15 cellular contexts compared by ENCODE assay signal in genomic region chr4:56460085-56460484, GRCh38. TPM values are rescaled to one million over a fixed set of nuclear protein-coding genes. Genes with fewer than 3 reads are reported as not detected.
DNase-seq lines count a peak whose midpoint lies in the region; ATAC-seq and TF ChIP-seq lines count a peak whose summit lies in the region.
"Had no signal": no experiment of that assay in that cellular context is flagged by ENCODE, and none has a peak within 500 bp of the region (broad histone marks: within the 10 kb centered on the region; RNA-seq: fewer than 3 reads in every experiment).

No MANE protein-coding gene starts in this region.

- DNase-seq in Caco-2 (no peak), dedifferentiated amniotic fluid mesenchymal stem cell (ENCODE audit: extremely low spot score) (no peak), C1 segment of cervical spinal cord (lab: John Stamatoyannopoulos, UW) (no peak)
- DNase-seq in CD8-positive, alpha-beta T cell = no peak
- DNase-seq: activated gamma-delta T cell treated with Interleukin-2 at 50 U/mL for 16 hours, kidney, MG63, midbrain, NCI-H2081, NCI-H82 had no signal

- POLR2A ChIA-PET in Caco-2 (lab: Charles Lee) = no interaction called here
- POLR2A ChIA-PET in HEK293 (lab: Yijun Ruan, JAX) = no interaction called here
- POLR2A ChIA-PET in CD8-positive, alpha-beta T cell (lab: Charles Lee) = interaction anchor here (0.7 to 1.5 kb wide), 2 partner anchors 24 to 167 kb away, joined by 4 read pairs; partner anchors contain the start of gene PAICS

- H3K36me3 ChIP-seq in Caco-2 (ENCODE audit: control insufficient read depth, insufficient read depth, low read length) (peaks cover 2% of the 10 kb centered on the region; the same call in 1 of the 2 replicates), HEK293 (ENCODE audit: control insufficient read depth in 2 of 2, insufficient read depth in 1 of 2, low read length in 2 of 2) (peaks cover 37 to 88% of the 10 kb centered on the region in 2 experiments)
- H3K36me3 ChIP-seq in CD8-positive, alpha-beta T cell (ENCODE audit: insufficient read depth, low read length) = no peaks in the 10 kb centered on the region

- no peak overlapping the region for H3K27ac ChIP-seq in HEK293 (ENCODE audit: extremely low read depth, low read depth, low read length)
- no peak overlapping the region for H3K27ac ChIP-seq in CD8-positive, alpha-beta T cell (ENCODE audit: low read depth, low read length)
- H3K27ac ChIP-seq: BLaER1 treated with 17β-estradiol and CSF1 and Interleukin-3, amounts not matched to agents 10 nM and 100 nM had no signal

- no peak overlapping the region for H3K4me3 ChIP-seq in Caco-2 (ENCODE audit: low read depth, low read length)
- H3K4me3 ChIP-seq in HEK293 (ENCODE audit: low read depth, low read length) = no peak overlapping the region
- H3K4me3 ChIP-seq in CD8-positive, alpha-beta T cell (ENCODE audit: low read depth, low read length) = no peak overlapping the region
- H3K4me3 ChIP-seq: BLaER1 treated with 17β-estradiol and CSF1 and Interleukin-3, amounts not matched to agents 10 nM and 100 nM; MG63 had no signal

- H3K4me3 Mint-ChIP-seq in Caco-2 (ENCODE audit: unreplicated experiment) (no peak overlapping the region), brain (no peak overlapping the region)
- H3K4me3 Mint-ChIP-seq in CD8-positive, alpha-beta T cell = no peak overlapping the region
- H3K4me3 Mint-ChIP-seq: T-helper 1 cell treated with Interleukin-12 subunit alpha and Interleukin-12 subunit beta and Interleukin-4 antibody, amounts not matched to agents 30 μg/mL and 1 μg/mL, for 36 hours had no signal

- H3K4me1 ChIP-seq in Caco-2 (peaks cover under 1% of the 10 kb centered on the region; the same call in 1 of the 2 replicates), HEK293 (ENCODE audit: control insufficient read depth, insufficient read depth, low read length) (no peaks in the 10 kb centered on the region)
- peaks cover 3% of the 10 kb centered on the region for H3K4me1 ChIP-seq in CD8-positive, alpha-beta T cell (ENCODE audit: insufficient read depth, low read length)

- H3K9me3 Mint-ChIP-seq in Caco-2 (ENCODE audit: unreplicated experiment) (no peaks in the 10 kb centered on the region), brain (no peaks in the 10 kb centered on the region)
- no peaks in the 10 kb centered on the region for H3K9me3 Mint-ChIP-seq in CD8-positive, alpha-beta T cell
- H3K9me3 Mint-ChIP-seq: T-helper 1 cell treated with Interleukin-12 subunit alpha and Interleukin-12 subunit beta and Interleukin-4 antibody, amounts not matched to agents 30 μg/mL and 1 μg/mL, for 36 hours had no signal

- ATAC-seq in CD8-positive, alpha-beta T cell = no peak

- intact Hi-C loops in Caco-2 (cut with micrococcal nuclease; ENCODE audit: unreplicated experiment) = no loop called here
- intact Hi-C loops in CD8-positive, alpha-beta T cell (cut with DNase I, micrococcal nuclease) = loop anchor here in 1 of 2 experiments (10.0 kb wide), 2 partner anchors 445 to 515 kb away; partner anchors contain the start of genes CEP135 and REST

- BruUV-seq in Caco-2 (replicated peaks; lab: Mats Ljungman, UMichigan) = no TSS peak

- CTCF ChIA-PET in Caco-2 (lab: Charles Lee) = no interaction called here
- CTCF ChIA-PET in HEK293 (lab: Yijun Ruan, JAX) = no interaction called here
- CTCF ChIA-PET in CD8-positive, alpha-beta T cell (lab: Charles Lee) = interaction anchor here (1.6 kb wide), 1 partner anchor 35 kb away, joined by 4 read pairs; no protein-coding TSS in a partner anchor

- H3K27me3 Mint-ChIP-seq in Caco-2 (ENCODE audit: insufficient read depth, unreplicated experiment) (no peaks in the 10 kb centered on the region), brain (no peaks in the 10 kb centered on the region)
- no peaks in the 10 kb centered on the region for H3K27me3 Mint-ChIP-seq in CD8-positive, alpha-beta T cell (ENCODE audit: low read depth)

- peaks cover 6% of the 10 kb centered on the region for H3K4me1 Mint-ChIP-seq in Caco-2 (ENCODE audit: low read depth, unreplicated experiment)
- peaks cover 27% of the 10 kb centered on the region for H3K4me1 Mint-ChIP-seq in brain
- H3K4me1 Mint-ChIP-seq in CD8-positive, alpha-beta T cell (ENCODE audit: low read depth) = peaks cover 26% of the 10 kb centered on the region

- no peak for TF ChIP-seq CTCF in Caco-2 (IDR thresholded peaks at IDR 0.05; ENCODE audit: insufficient read depth in 1 of 2, low read depth in 1 of 2, low read length in 1 of 2, severe bottlenecking in 1 of 2, unreplicated experiment in 1 of 2)
- no peak for TF ChIP-seq CTCF in HEK293 (tag by site-specific recombination; IDR thresholded peaks at IDR 0.05)
- TF ChIP-seq CTCF in brain (conservative IDR thresholded peaks at IDR 0.05) = no peak
- no peak for TF ChIP-seq CTCF in CD8-positive, alpha-beta T cell (IDR thresholded peaks at IDR 0.05)

- H3K9me3 ChIP-seq in Caco-2 (no peaks in the 10 kb centered on the region), HEK293 (ENCODE audit: control insufficient read depth, insufficient read depth, low read depth, low read length) (no peaks in the 10 kb centered on the region)
- H3K9me3 ChIP-seq in CD8-positive, alpha-beta T cell (ENCODE audit: low read length) = no peaks in the 10 kb centered on the region
- H3K9me3 ChIP-seq: BLaER1 treated with 17β-estradiol and CSF1 and Interleukin-3, amounts not matched to agents 10 nM and 100 nM; MG63 had no signal

- no peaks in the 10 kb centered on the region for H3K27me3 ChIP-seq in Caco-2 (replicated peaks; ENCODE audit: control insufficient read depth, insufficient read depth, low read length)
- no peaks in the 10 kb centered on the region for H3K27me3 ChIP-seq in CD8-positive, alpha-beta T cell (ENCODE audit: insufficient read depth, low read length)
- H3K27me3 ChIP-seq: BLaER1 treated with 17β-estradiol and CSF1 and Interleukin-3, amounts not matched to agents 10 nM and 100 nM; MG63 had no signal

- H3K36me3 Mint-ChIP-seq in Caco-2 (ENCODE audit: insufficient read depth, unreplicated experiment) (peaks cover 86% of the 10 kb centered on the region), brain (peaks cover 64% of the 10 kb centered on the region)
- H3K36me3 Mint-ChIP-seq in CD8-positive, alpha-beta T cell = peaks cover 58% of the 10 kb centered on the region

- H3K27ac Mint-ChIP-seq in Caco-2 (ENCODE audit: unreplicated experiment) (peak overlapping the region; percentile 67), brain (peak overlapping the region in 3 of 5 experiments; percentile 1 to 71 (median 23))
- no peak overlapping the region for H3K27ac Mint-ChIP-seq in CD8-positive, alpha-beta T cell
- H3K27ac Mint-ChIP-seq: T-helper 1 cell treated with Interleukin-12 subunit alpha and Interleukin-12 subunit beta and Interleukin-4 antibody, amounts not matched to agents 30 μg/mL and 1 μg/mL, for 36 hours had no signal

TF ChIP-seq in HEK293, 187 proteins besides CTCF, POLR2A, EP300 and RAD21 (continues in another document):
- no peak for TF ChIP-seq ZNF501 (tag by site-specific recombination; IDR thresholded peaks at IDR 0.05)
- peak; percentile 33; the same call in 1 of the 2 replicates for TF ChIP-seq ZNF518A (tag by site-specific recombination; conservative IDR thresholded peaks at IDR 0.05; ENCODE audit: low read depth)
- no peak for TF ChIP-seq ZNF658 (tag by site-specific recombination; IDR thresholded peaks at IDR 0.05)
- TF ChIP-seq, protein P1, sequence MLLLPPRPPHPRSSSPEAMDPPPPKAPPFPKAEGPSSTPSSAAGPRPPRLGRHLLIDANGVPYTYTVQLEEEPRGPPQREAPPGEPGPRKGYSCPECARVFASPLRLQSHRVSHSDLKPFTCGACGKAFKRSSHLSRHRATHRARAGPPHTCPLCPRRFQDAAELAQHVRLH (tag by site-specific recombination; IDR thresholded peaks at IDR 0.05) = no peak

RNA-seq across cellular contexts. Expression of gene SRP72, which starts 7.3 kb away (rescaled TPM):
- 116 and 126 TPM in 2 replicates for total RNA-seq in Caco-2 (2022)
- polyA plus RNA-seq in brain (ENCODE audit: insufficient read depth, low read depth, low replicate concordance) = 26.9 TPM
- total RNA-seq in CD8-positive, alpha-beta T cell = 100 to 1,000 TPM; 142 to 148 TPM

RNA-seq across cellular contexts. Expression of gene PAICS, which starts 24.0 kb away (rescaled TPM):
- 237 and 239 TPM in 2 replicates for total RNA-seq in Caco-2 (2022)
- 45.7 TPM for polyA plus RNA-seq in brain (ENCODE audit: insufficient read depth, low read depth, low replicate concordance)
- total RNA-seq in CD8-positive, alpha-beta T cell = 10 to 100 TPM; 15.0 to 15.9 TPM

RNA-seq across cellular contexts. Expression of gene PPAT, which starts 24.7 kb away (rescaled TPM):
- total RNA-seq in Caco-2 (2022) = 55.6 and 60.7 TPM in 2 replicates
- polyA plus RNA-seq in brain (ENCODE audit: insufficient read depth, low read depth, low replicate concordance) = 8.4 TPM
- 1 to 10 TPM; 6.9 to 7.0 TPM for total RNA-seq in CD8-positive, alpha-beta T cell

RNA-seq across cellular contexts. Expression of gene ARL9, which starts 45.5 kb away (rescaled TPM):
- 0.26 and 0.36 TPM in 2 replicates for total RNA-seq in Caco-2 (2022)
- polyA plus RNA-seq in brain (ENCODE audit: insufficient read depth, low read depth, low replicate concordance) = 3.1 TPM
- total RNA-seq in CD8-positive, alpha-beta T cell = under 1 TPM in 1 of 2 experiments, not detected in 1; 0.19 TPM
- total RNA-seq: skeletal muscle tissue had no signal

Comparison
In these comparisons a context has a peak if more than half of its experiments do, and no peak if none do; other contexts are left out.
1. RNA of gene PAICS, which starts 24.0 kb away (total RNA-seq): 237 to 239 TPM in Caco-2; 15.0 to 15.9 TPM in CD8-positive, alpha-beta T cell; every median in the first group is over 10 times any median in the second.